In the genomic region with DNA sequence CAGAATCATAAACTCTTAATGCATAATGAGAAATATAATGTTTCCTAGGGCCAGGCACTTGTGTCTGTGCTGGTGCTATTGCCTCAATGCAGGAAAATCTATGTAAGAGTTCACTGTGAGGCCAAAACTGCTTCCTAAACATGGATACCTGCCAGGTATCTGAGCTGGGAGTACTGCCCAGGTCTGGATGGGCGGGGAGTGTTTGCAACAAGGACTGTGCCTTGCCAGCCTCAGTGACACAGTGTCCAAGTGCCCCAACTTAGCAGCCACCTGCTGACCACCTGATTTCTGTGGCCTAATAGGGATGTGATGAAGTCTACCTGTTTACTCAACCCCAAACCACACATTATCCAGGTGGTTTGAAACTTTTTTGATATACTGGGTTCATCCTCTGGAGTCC, we compare ENCODE assay signal across 9 cellular contexts. TPM values are rescaled to one million over a fixed set of nuclear protein-coding genes. Genes with fewer than 3 reads are reported as not detected.
A peak's percentile ranks its signal among the peaks of the same experiment; 100 is the strongest.
DNase-seq lines count a peak whose midpoint lies in the region; ATAC-seq, FAIRE-seq and TF ChIP-seq lines count a peak whose summit lies in the region.
"Not testable (repeated sequence)": the region's sequence is repeated elsewhere in the genome, so short reads cannot be mapped to it uniquely, and the experiment has no call there.
"Had no signal": no experiment of that assay in that cellular context is flagged by ENCODE, and none has a peak within 500 bp of the region (broad histone marks: within the 10 kb centered on the region; RNA-seq: fewer than 3 reads in every experiment).

No MANE protein-coding gene starts in this region.

- not testable (repeated sequence) for DNase-seq in GM12892 (ENCODE audit: insufficient read length)
- DNase-seq in cerebellum (ENCODE audit: low spot score) (peak; percentile 29), mucosa of descending colon (peak in 1 of 3 donors; percentile 31), small intestine (peak; percentile 61), transverse colon (peak; percentile 28)

- H3K36me3 ChIP-seq in mucosa of descending colon (ENCODE audit: low read depth); small intestine (ENCODE audit: control insufficient read depth in 2 of 2, insufficient read depth in 2 of 2, low read length in 2 of 2); transverse colon: not testable (repeated sequence)

- 40 to 50% methylated on average over 1 of the region's 1 CpG; no CpG with 5 or more reads in 1 of the 3 donors for WGBS in small intestine, 3 donors
- WGBS in transverse colon (ENCODE audit: low coverage in 1 of 2), 2 donors = no CpG with 5 or more reads among the region's 1 CpG

- in situ Hi-C loops in transverse colon (cut with MboI; ENCODE audit: low pct_ligation_motif_present in 1 of 4, low pct_unique_long_range_greater_than_20kb in 1 of 4, low sequenced_read_pairs in 3 of 4) = not testable (repeated sequence)

- TF ChIP-seq EP300 in transverse colon (IDR thresholded peaks at IDR 0.05; ENCODE audit: low read depth) = not testable (repeated sequence)

- not testable (repeated sequence) for H3K4me1 ChIP-seq in mucosa of descending colon (ENCODE audit: low read depth); small intestine (ENCODE audit: control insufficient read depth in 2 of 2, insufficient read depth in 1 of 2, low read depth in 1 of 2, low read length in 1 of 2); transverse colon

- ATAC-seq in mucosa of descending colon = peak; percentile 39

- not testable (repeated sequence) for H3K4me3 ChIP-seq in mucosa of descending colon; small intestine (ENCODE audit: low read depth in 1 of 2, low read length in 2 of 2); transverse colon

- intact Hi-C loops in mucosa of descending colon (cut with DNase I, micrococcal nuclease); transverse colon (cut with DNase I; ENCODE audit: low total_unique reads): not testable (repeated sequence)

- H3K9me3 ChIP-seq in mucosa of descending colon; small intestine (ENCODE audit: control insufficient read depth, low read depth); transverse colon: not testable (repeated sequence)

- FAIRE-seq in GM12892 (lab: Jason Lieb, UNC) = peak; percentile 78
- FAIRE-seq in small intestine (lab: Jason Lieb, UNC) = not testable (repeated sequence)

- not testable (repeated sequence) for H3K27me3 ChIP-seq in small intestine (ENCODE audit: control insufficient read depth in 2 of 2, insufficient read depth in 2 of 2, low read length in 2 of 2); transverse colon

- not testable (repeated sequence) for TF ChIP-seq CTCF in mucosa of descending colon (IDR thresholded peaks at IDR 0.05); transverse colon (IDR thresholded peaks at IDR 0.05)

- not testable (repeated sequence) for H3K27ac ChIP-seq in small intestine (ENCODE audit: low read depth in 1 of 2, low read length in 1 of 2); transverse colon

- TF ChIP-seq POLR2A in GM12892 (IDR thresholded peaks at IDR 0.05; ENCODE audit: low read depth, low read length); transverse colon (IDR thresholded peaks at IDR 0.05): not testable (repeated sequence)

RNA-seq across cellular contexts. Expression of a gene that starts 2.2 kb away (rescaled TPM):
- 32.4 TPM for polyA plus RNA-seq in GM12892 (2012; ENCODE audit: missing spikeins)
- total RNA-seq in cerebellum (5.1 TPM), mucosa of descending colon (10 to 100 TPM; 18.0 to 30.6 (median 20.0) TPM), transverse colon (10 to 100 TPM in 1 of 4 donors, not detected in 3; 18.1 TPM)
- 100 to 1,000 TPM in 2 of 3 donors, 1 to 10 TPM in 1; 2.7 to 175 (median 101) TPM for polyA plus RNA-seq in small intestine
- total RNA-seq: CD4-positive, alpha-beta memory T cell; CD8-positive, alpha-beta memory T cell had no signal
- polyA plus RNA-seq: CD8-positive, alpha-beta memory T cell had no signal

RNA-seq across cellular contexts. Expression of a gene that starts 17.5 kb away (rescaled TPM):
- 27.1 TPM for polyA plus RNA-seq in GM12892 (2012; ENCODE audit: missing spikeins)
- total RNA-seq in cerebellum = 23.3 TPM
- 10 to 100 TPM; 23.8 to 87.7 (median 41.0) TPM for total RNA-seq in mucosa of descending colon
- 10 to 100 TPM; 29.4 to 66.2 (median 42.2) TPM for polyA plus RNA-seq in small intestine
- 10 to 100 TPM; 27.0 to 87.5 (median 57.2) TPM for total RNA-seq in transverse colon

RNA-seq across cellular contexts. Expression of a gene that starts 26.7 kb away (rescaled TPM):
- not detected for polyA plus RNA-seq in GM12892 (2012; ENCODE audit: missing spikeins)
- total RNA-seq in cerebellum = 10.6 TPM
- total RNA-seq in mucosa of descending colon = 1 to 10 TPM; 2.5 to 6.1 (median 4.8) TPM
- 1 to 10 TPM in 2 of 3 donors, not detected in 1; 1.1 to 3.0 TPM for polyA plus RNA-seq in small intestine
- total RNA-seq in transverse colon = 1 to 10 TPM in 2 of 4 donors, not detected in 2; 1.2 to 1.4 TPM
- total RNA-seq: CD4-positive, alpha-beta memory T cell; CD4-positive, CD25-positive, alpha-beta regulatory T cell; CD8-positive, alpha-beta memory T cell had no signal
- polyA plus RNA-seq: CD14-positive monocyte; CD4-positive, alpha-beta memory T cell; CD4-positive, CD25-positive, alpha-beta regulatory T cell; CD8-positive, alpha-beta memory T cell had no signal

RNA-seq across cellular contexts. Expression of a gene that starts 29.5 kb away (rescaled TPM):
- polyA plus RNA-seq in GM12892 (2012; ENCODE audit: missing spikeins) = 18.4 TPM
- total RNA-seq in cerebellum = 7.0 TPM
- 10 to 100 TPM; 63.4 to 96.3 (median 74.2) TPM for total RNA-seq in mucosa of descending colon
- 100 to 1,000 TPM; 194 to 316 (median 217) TPM for polyA plus RNA-seq in small intestine
- 100 to 1,000 TPM in 2 of 4 donors, 10 to 100 TPM in 2; 64.9 to 104 (median 94.8) TPM for total RNA-seq in transverse colon

RNA-seq across cellular contexts. Expression of a gene that starts 55.4 kb away (rescaled TPM):
- polyA plus RNA-seq in GM12892 (2012; ENCODE audit: missing spikeins) = 3.1 TPM
- 47.8 TPM for total RNA-seq in cerebellum
- 10 to 100 TPM in 2 of 3 donors, 1 to 10 TPM in 1; 4.9 to 84.8 (median 12.4) TPM for total RNA-seq in mucosa of descending colon
- 100 to 1,000 TPM in 1 of 3 donors, 10 to 100 TPM in 2; 71.6 to 169 (median 88.2) TPM for polyA plus RNA-seq in small intestine
- total RNA-seq in transverse colon = 10 to 100 TPM in 3 of 4 donors, 1 to 10 TPM in 1; 8.2 to 34.1 (median 24.3) TPM
